Comparison of ENCODE assay signal across 8 cellular contexts in the genomic region with DNA sequence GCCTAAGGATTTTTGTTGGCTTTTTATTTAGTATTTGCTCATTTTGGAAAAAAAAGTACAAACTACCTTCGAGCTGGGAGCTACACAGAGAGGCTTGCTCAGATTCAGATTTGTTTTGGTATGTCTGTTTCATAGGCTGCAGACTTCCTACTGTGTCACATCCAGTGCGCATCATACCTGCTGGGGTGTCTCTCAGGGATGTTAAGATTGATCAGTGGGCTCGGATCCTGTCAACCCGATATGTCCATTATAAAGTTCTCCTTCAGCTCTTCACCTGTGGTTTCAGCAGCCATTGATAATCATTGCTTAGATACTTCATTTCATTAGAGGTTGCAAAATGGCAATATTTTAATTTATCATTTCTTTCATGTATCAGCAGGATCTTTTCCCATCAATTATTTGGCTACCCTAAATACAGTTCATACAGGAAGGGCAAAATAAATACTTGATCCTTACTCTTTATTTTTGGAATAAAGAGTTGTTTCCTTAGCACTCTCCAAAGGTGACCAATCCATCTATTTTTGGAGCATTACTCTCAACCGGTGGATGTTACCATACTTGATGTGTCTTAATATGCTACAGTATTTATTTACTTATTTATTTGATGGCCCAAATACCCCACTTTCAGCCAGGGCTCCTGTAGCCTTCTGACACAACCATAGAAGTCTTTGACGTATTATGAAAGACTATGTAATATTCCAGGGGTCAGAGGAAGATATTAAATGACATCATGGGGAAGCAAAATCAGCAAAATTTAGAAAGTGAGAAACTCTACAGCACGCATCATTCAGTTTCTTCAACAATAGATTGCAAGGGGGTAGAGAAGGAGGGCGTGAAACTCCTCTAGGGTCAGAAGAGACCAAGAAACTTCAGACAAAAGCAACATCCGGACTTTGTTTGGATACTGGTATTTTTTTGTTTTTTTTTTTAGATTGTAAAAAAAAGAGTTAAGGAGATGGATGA. TPM values are rescaled to one million over a fixed set of nuclear protein-coding genes. Genes with fewer than 3 reads are reported as not detected.
DNase-seq lines count a peak whose midpoint lies in the region; ATAC-seq and TF ChIP-seq lines count a peak whose summit lies in the region.

No MANE protein-coding gene starts in this region.

- CTCF ChIA-PET in CD8-positive, alpha-beta T cell (lab: Charles Lee): interaction anchor here (0.6 to 1.0 kb wide), 5 partner anchors 50 to 118 kb away, joined by 3 to 4 read pairs (median 3); a partner anchor contains a TSS

- DNase-seq in CD8-positive, alpha-beta T cell: no peak
- peak in 1 of 10 donors; percentile 4 for DNase-seq in naive thymus-derived CD8-positive, alpha-beta T cell
- DNase-seq in middle frontal gyrus (ENCODE audit: extremely low spot score, low spot score): no peak
- DNase-seq in 8988T: no peak
- no peak for DNase-seq in inferior parietal cortex (ENCODE audit: extremely low spot score)

- no peaks in the 10 kb centered on the region for H3K36me3 Mint-ChIP-seq in CD8-positive, alpha-beta T cell
- H3K36me3 Mint-ChIP-seq in brain: no peaks in the 10 kb centered on the region
- no peaks in the 10 kb centered on the region for H3K36me3 Mint-ChIP-seq in naive thymus-derived CD8-positive, alpha-beta T cell

- TF ChIP-seq CTCF in CD8-positive, alpha-beta T cell (IDR thresholded peaks at IDR 0.05): no peak
- TF ChIP-seq CTCF in brain (conservative IDR thresholded peaks at IDR 0.05): no peak

- H3K4me1 Mint-ChIP-seq in CD8-positive, alpha-beta T cell (ENCODE audit: low read depth): peaks cover 11% of the 10 kb centered on the region
- H3K4me1 Mint-ChIP-seq in brain: peaks cover 25% of the 10 kb centered on the region
- peaks cover 1 to 20% (median 9%) of the 10 kb centered on the region in 4 donors for H3K4me1 Mint-ChIP-seq in naive thymus-derived CD8-positive, alpha-beta T cell

- H3K4me1 ChIP-seq in CD8-positive, alpha-beta T cell (ENCODE audit: insufficient read depth, low read length): peaks cover 6% of the 10 kb centered on the region

- peak overlapping the region; percentile 86 for H3K4me3 Mint-ChIP-seq in CD8-positive, alpha-beta T cell
- H3K4me3 Mint-ChIP-seq in brain: peak overlapping the region; percentile 84 to 92 (median 89)
- H3K4me3 Mint-ChIP-seq in naive thymus-derived CD8-positive, alpha-beta T cell: peak overlapping the region; percentile 78 to 98 (median 88)

- H3K9me3 Mint-ChIP-seq in CD8-positive, alpha-beta T cell: no peaks in the 10 kb centered on the region
- peaks cover 0 to 6% (median 0%) of the 10 kb centered on the region in 5 experiments for H3K9me3 Mint-ChIP-seq in brain
- H3K9me3 Mint-ChIP-seq in naive thymus-derived CD8-positive, alpha-beta T cell: no peaks in the 10 kb centered on the region

- ATAC-seq in CD8-positive, alpha-beta T cell: no peak
- ATAC-seq in HG03095 (IDR thresholded peaks at IDR 0.05; ENCODE audit: unreplicated experiment) (peak; percentile 42), HG03159 (IDR thresholded peaks at IDR 0.05; ENCODE audit: unreplicated experiment) (no peak)
- ATAC-seq in naive thymus-derived CD8-positive, alpha-beta T cell: no peak

- no peaks in the 10 kb centered on the region for H3K27me3 Mint-ChIP-seq in CD8-positive, alpha-beta T cell (ENCODE audit: low read depth)
- H3K27me3 Mint-ChIP-seq in brain: peaks cover 16% of the 10 kb centered on the region
- peaks cover 0 to 1% (median 0%) of the 10 kb centered on the region in 5 donors for H3K27me3 Mint-ChIP-seq in naive thymus-derived CD8-positive, alpha-beta T cell

- H3K27ac Mint-ChIP-seq in CD8-positive, alpha-beta T cell: peak overlapping the region; percentile 64
- H3K27ac Mint-ChIP-seq in brain: peak overlapping the region in 3 of 5 experiments; percentile 49 to 79 (median 58)
- peak overlapping the region in 9 of 10 donors; percentile 43 to 94 (median 86) for H3K27ac Mint-ChIP-seq in naive thymus-derived CD8-positive, alpha-beta T cell

- H3K36me3 ChIP-seq in CD8-positive, alpha-beta T cell (ENCODE audit: insufficient read depth, low read length): no peaks in the 10 kb centered on the region

- no peaks in the 10 kb centered on the region for H3K27me3 ChIP-seq in CD8-positive, alpha-beta T cell (ENCODE audit: insufficient read depth, low read length)

- POLR2A ChIA-PET in CD8-positive, alpha-beta T cell (lab: Charles Lee): interaction anchor here (0.7 to 3.3 kb wide), 5 partner anchors 36 to 84 kb away, joined by 5 to 34 read pairs (median 8); a partner anchor contains a TSS
- POLR2A ChIA-PET in naive thymus-derived CD8-positive, alpha-beta T cell (lab: Charles Lee): interaction anchor here (1.0 to 3.8 kb wide), 7 partner anchors 25 to 85 kb away, joined by 3 to 61 read pairs (median 13); a partner anchor contains a TSS

- peak overlapping the region; percentile 55 for H3K4me3 ChIP-seq in CD8-positive, alpha-beta T cell (ENCODE audit: low read depth, low read length)

- intact Hi-C loops in CD8-positive, alpha-beta T cell (cut with DNase I, micrococcal nuclease): loop anchor here (2.0 to 5.0 kb wide), 4 partner anchors 47 to 267 kb away; a partner anchor contains a TSS

- peak overlapping the region; percentile 11 for H3K27ac ChIP-seq in CD8-positive, alpha-beta T cell (ENCODE audit: low read depth, low read length)

- no peaks in the 10 kb centered on the region for H3K9me3 ChIP-seq in CD8-positive, alpha-beta T cell (ENCODE audit: low read length)

RNA-seq across cellular contexts. Expression of a gene that starts 55.3 kb away (rescaled TPM):
- total RNA-seq in CD8-positive, alpha-beta T cell: 100 to 1,000 TPM; 411 to 415 TPM
- polyA plus RNA-seq in brain (ENCODE audit: insufficient read depth, low read depth, low replicate concordance): 461 TPM
- total RNA-seq in naive thymus-derived CD8-positive, alpha-beta T cell: 100 to 1,000 TPM; 395 to 403 TPM
- 100 to 1,000 TPM; 179 to 392 (median 281) TPM for polyA plus RNA-seq in naive thymus-derived CD8-positive, alpha-beta T cell
